Comparison of ENCODE assay signal across 1 cellular context in genomic region chr19:38155453-38155852, GRCh38.
TF ChIP-seq lines count a peak whose summit lies in the region.

No MANE protein-coding gene starts in this region.

TF ChIP-seq in K562, 482 proteins besides CTCF, POLR2A, EP300 and RAD21:
- no peak for TF ChIP-seq ZNF124 (CRISPR knock-in tag; IDR thresholded peaks at IDR 0.05)
- no peak for TF ChIP-seq COPS2 (conservative IDR thresholded peaks at IDR 0.05)
- TF ChIP-seq NFYB (IDR thresholded peaks at IDR 0.05; ENCODE audit: extremely low read depth, insufficient read length): no peak
- TF ChIP-seq RBM34 (IDR thresholded peaks at IDR 0.05; ENCODE audit: borderline replicate concordance, insufficient read depth, low read length): no peak
- no peak for TF ChIP-seq SP2 (IDR thresholded peaks at IDR 0.05; ENCODE audit: extremely low read depth, low read depth, low read length, poor library complexity, severe bottlenecking)
- no peak for TF ChIP-seq ATF1 (CRISPR knock-in tag; IDR thresholded peaks at IDR 0.05)
- TF ChIP-seq ATF1 (tag; IDR thresholded peaks at IDR 0.05): peak; percentile 77
- TF ChIP-seq PPARD (CRISPR knock-in tag; IDR thresholded peaks at IDR 0.05): no peak
- TF ChIP-seq EHMT2 (IDR thresholded peaks at IDR 0.05): no peak
- TF ChIP-seq ATF3 (IDR thresholded peaks at IDR 0.05): peak; percentile 76
- no peak for TF ChIP-seq ATF3 (CRISPR knock-in tag; conservative IDR thresholded peaks at IDR 0.05)
- no peak for TF ChIP-seq ZNF584 (CRISPR knock-in tag; IDR thresholded peaks at IDR 0.05; ENCODE audit: low read depth)
- TF ChIP-seq JUND (IDR thresholded peaks at IDR 0.05; ENCODE audit: borderline replicate concordance, low read depth, low read length): peak; percentile 40; the same call in 1 of the 2 replicates
- TF ChIP-seq JUND (tag; IDR thresholded peaks at IDR 0.05; ENCODE audit: borderline replicate concordance, low read depth, low read length): no peak; the same call in 2 of the 3 replicates
- peak; percentile 88 for TF ChIP-seq ATF7 (IDR thresholded peaks at IDR 0.05)
- peak; percentile 87 for TF ChIP-seq CREM (IDR thresholded peaks at IDR 0.05; ENCODE audit: low read depth)
- TF ChIP-seq HMGN3 (IDR thresholded peaks at IDR 0.05; ENCODE audit: borderline replicate concordance, extremely low read depth, insufficient read length, low read depth, low read length): no peak
- TF ChIP-seq ZNF696 (CRISPR knock-in tag; conservative IDR thresholded peaks at IDR 0.05): no peak
- no peak for TF ChIP-seq HDAC2 (IDR thresholded peaks at IDR 0.05)
- TF ChIP-seq HDAC1 (IDR thresholded peaks at IDR 0.05): no peak
- TF ChIP-seq DLX4 (CRISPR knock-in tag; IDR thresholded peaks at IDR 0.05): no peak
- TF ChIP-seq SNIP1 (IDR thresholded peaks at IDR 0.05; ENCODE audit: low read depth): no peak
- no peak for TF ChIP-seq SMAD2 (IDR thresholded peaks at IDR 0.05; ENCODE audit: low read depth, low read length)
- TF ChIP-seq SUPT5H (IDR thresholded peaks at IDR 0.05): no peak
- no peak for TF ChIP-seq FIP1L1 (IDR thresholded peaks at IDR 0.05; ENCODE audit: low read depth, low read length, poor library complexity, severe bottlenecking)
- no peak for TF ChIP-seq ZNF239 (CRISPR knock-in tag; IDR thresholded peaks at IDR 0.05)
- no peak for TF ChIP-seq PHF20 (IDR thresholded peaks at IDR 0.05; ENCODE audit: partially characterized antibody)
- no peak for TF ChIP-seq ZNF717 (CRISPR knock-in tag; IDR thresholded peaks at IDR 0.05)
- no peak for TF ChIP-seq HMG20A (CRISPR knock-in tag; conservative IDR thresholded peaks at IDR 0.05)
- TF ChIP-seq BHLHE40 (IDR thresholded peaks at IDR 0.05; ENCODE audit: low read length): no peak
- TF ChIP-seq HLTF (IDR thresholded peaks at IDR 0.05): no peak
- peak in 1 of 2 experiments; percentile 97 for TF ChIP-seq NCOA2 (IDR thresholded peaks at IDR 0.05; ENCODE audit: partially characterized antibody in 2 of 2)
- no peak for TF ChIP-seq ZNF561 (CRISPR knock-in tag; conservative IDR thresholded peaks at IDR 0.05)
- TF ChIP-seq NFIC (IDR thresholded peaks at IDR 0.05): no peak
- no peak for TF ChIP-seq PCBP1 (IDR thresholded peaks at IDR 0.05; ENCODE audit: low read depth, low read length, poor library complexity, severe bottlenecking)
- TF ChIP-seq TFAP4 (CRISPR knock-in tag; IDR thresholded peaks at IDR 0.05; ENCODE audit: borderline replicate concordance): peak; percentile 48; the same call in 1 of the 2 replicates
- TF ChIP-seq TARDBP (IDR thresholded peaks at IDR 0.05): no peak
- TF ChIP-seq BCLAF1 (IDR thresholded peaks at IDR 0.05; ENCODE audit: borderline replicate concordance in 1 of 2, control insufficient read depth in 1 of 2, low read depth in 2 of 2, low read length in 1 of 2): no peak
- no peak for TF ChIP-seq RBM15 (IDR thresholded peaks at IDR 0.05; ENCODE audit: insufficient read depth, low read length)
- no peak for TF ChIP-seq BDP1 (IDR thresholded peaks at IDR 0.05; ENCODE audit: insufficient read depth, insufficient read length)
- TF ChIP-seq CREB1 (IDR thresholded peaks at IDR 0.05): peak; percentile 36; the same call in 1 of the 2 replicates
- TF ChIP-seq CREB1 (CRISPR knock-in tag; IDR thresholded peaks at IDR 0.05): 0 out of 2 replicates have a peak, but pooled peaks have one; percentile 38
